Comparison of ENCODE assay signal across 21 cellular contexts in genomic region chr11:105282658-105283057, GRCh38.
"Had no signal": no experiment of that assay in that cellular context is flagged by ENCODE, and none has a peak within 500 bp of the region (broad histone marks: within the 10 kb centered on the region; RNA-seq: fewer than 3 reads in every experiment).

No MANE protein-coding gene starts in this region.

- H3K9me3 Mint-ChIP-seq: stimulated activated naive CD8-positive, alpha-beta T cell treated with anti-CD3 and anti-CD28 coated beads, Interleukin-15, amount 100 ng/mL, for 72 hours had no signal

- ATAC-seq: left lung; natural killer cell; psoas muscle; right cardiac atrium; stimulated activated naive CD8-positive, alpha-beta T cell treated with anti-CD3 and anti-CD28 coated beads, Interleukin-15, amount 100 ng/mL, for 72 hours; upper lobe of right lung had no signal

- H3K4me3 Mint-ChIP-seq: natural killer cell; stimulated activated naive CD8-positive, alpha-beta T cell treated with anti-CD3 and anti-CD28 coated beads, Interleukin-15, amount 100 ng/mL, for 72 hours had no signal

- H3K36me3 ChIP-seq: left lung, ovary, sigmoid colon, suprapubic skin, transverse colon, upper lobe of right lung, uterus had no signal

- H3K4me3 ChIP-seq: dorsolateral prefrontal cortex, left lung, ovary, psoas muscle, sigmoid colon, suprapubic skin, transverse colon, upper lobe of right lung, uterus had no signal

- H3K4me1 Mint-ChIP-seq: natural killer cell; stimulated activated naive CD8-positive, alpha-beta T cell treated with anti-CD3 and anti-CD28 coated beads, Interleukin-15, amount 100 ng/mL, for 72 hours had no signal

- H3K27ac Mint-ChIP-seq: natural killer cell; stimulated activated naive CD8-positive, alpha-beta T cell treated with anti-CD3 and anti-CD28 coated beads, Interleukin-15, amount 100 ng/mL, for 72 hours had no signal

- H3K36me3 Mint-ChIP-seq: natural killer cell had no signal

- H3K4me1 ChIP-seq: left lung, psoas muscle, sigmoid colon, suprapubic skin, transverse colon, upper lobe of right lung, uterus had no signal

- DNase-seq: dorsolateral prefrontal cortex; effector CD4-positive, alpha-beta T cell; kidney; left lung; mesenchymal stem cell; natural killer cell; occipital lobe; ovary; posterior cingulate gyrus; psoas muscle; right cardiac atrium; sigmoid colon; stimulated activated CD4-positive, alpha-beta T cell treated with anti-CD3 and anti-CD28 coated beads, Interleukin-15, amount 100 ng/mL, for 24 hours; stimulated activated CD4-positive, alpha-beta T cell treated with anti-CD3 and anti-CD28 coated beads, Interleukin-2, amount 100 ng/mL, for 48 hours; stimulated activated CD8-positive, alpha-beta memory T cell treated with anti-CD3 and anti-CD28 coated beads, Interleukin-4, amount 100 ng/mL, for 48 hours; stimulated activated naive CD4-positive, alpha-beta T cell; stimulated activated naive CD8-positive, alpha-beta T cell treated with anti-CD3 and anti-CD28 coated beads, Interleukin-15, amount 100 ng/mL, for 72 hours; transverse colon; upper lobe of right lung; uterus had no signal

- H3K27ac ChIP-seq: dorsolateral prefrontal cortex, left lung, ovary, psoas muscle, sigmoid colon, suprapubic skin, transverse colon, upper lobe of right lung, uterus had no signal

- H3K27me3 ChIP-seq: dorsolateral prefrontal cortex, left lung, ovary, sigmoid colon, suprapubic skin, transverse colon, upper lobe of right lung, uterus had no signal
